Comparison of ENCODE assay signal across 8 cellular contexts in the genomic region with DNA sequence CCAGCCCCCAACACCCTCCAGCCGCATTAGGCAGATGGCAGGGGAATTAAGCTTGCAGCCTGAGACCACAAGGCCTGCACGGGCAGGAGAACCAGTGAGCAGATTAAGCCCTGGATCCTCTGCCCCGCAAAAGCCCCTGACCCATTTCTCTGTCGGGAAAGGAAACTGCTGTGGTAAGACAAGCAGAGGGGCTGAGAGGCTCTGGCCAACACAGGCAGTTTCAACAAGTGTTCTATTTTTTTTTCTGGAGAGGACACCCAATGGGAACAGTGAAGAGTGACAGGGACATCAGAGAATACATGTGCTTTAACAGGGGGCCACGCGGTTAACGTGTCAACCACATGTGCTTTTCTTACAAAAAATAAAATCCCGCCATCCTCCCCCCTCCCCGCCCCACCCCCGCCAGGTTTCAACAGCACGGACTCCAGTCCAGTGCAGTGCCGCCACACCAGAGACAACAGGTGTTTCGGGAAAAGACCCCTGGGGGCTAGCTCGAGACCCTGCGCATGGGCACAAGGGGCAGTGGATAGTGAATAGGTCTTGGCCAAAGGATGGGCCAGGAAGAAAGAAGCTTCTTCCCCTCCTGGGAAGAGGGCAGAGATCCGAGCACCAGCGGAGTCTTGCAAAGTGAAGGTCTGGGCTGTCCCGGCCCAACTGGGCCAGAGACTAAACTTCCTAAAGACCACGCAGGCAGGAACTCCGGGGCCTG. TPM values are rescaled to one million over a fixed set of nuclear protein-coding genes. Genes with fewer than 3 reads are reported as not detected.
DNase-seq lines count a peak whose midpoint lies in the region; ATAC-seq and TF ChIP-seq lines count a peak whose summit lies in the region.

No MANE protein-coding gene starts in this region.

- intact Hi-C loops in ascending aorta (cut with DNase I): loop anchor here (10.0 kb wide), 2 partner anchors 310 to 400 kb away; partner anchors contain the start of genes LIMD1 and SACM1L

- DNase-seq in NCI-H1092 treated with DMSO at 0.1 percent for 48 hours (lab: John Stamatoyannopoulos, UW) (peak; percentile 18), NCI-H1092 (lab: John Stamatoyannopoulos, UW) (no peak), RPMI8226 (peak; percentile 61), ascending aorta (ENCODE audit: low spot score in 2 of 2) (peak in 1 of 2 donors; percentile 64), iPS-NIHi11 (ENCODE audit: low spot score) (peak; percentile 46), NCI-H2081 treated with DMSO at 0.1 percent for 48 hours (lab: John Stamatoyannopoulos, UW) (no peak)
- DNase-seq in stimulated activated CD4-positive, alpha-beta T cell treated with anti-CD3 and anti-CD28 coated beads, Interleukin-12 subunit alpha, Interleukin-12 subunit beta, amount 100 ng/mL, for 4 hours: peak; percentile 15

- TF ChIP-seq CTCF in ascending aorta (IDR thresholded peaks at IDR 0.05): no peak

- H3K27me3 ChIP-seq in ascending aorta: no peaks in the 10 kb centered on the region

- no peaks in the 10 kb centered on the region for H3K9me3 ChIP-seq in ascending aorta

- H3K4me3 ChIP-seq in ascending aorta: peak overlapping the region; percentile 71 to 90

- peaks cover 16 to 51% of the 10 kb centered on the region in 2 donors for H3K4me1 ChIP-seq in ascending aorta

- peak; percentile 6 for ATAC-seq in HG02884 (IDR thresholded peaks at IDR 0.05; ENCODE audit: unreplicated experiment)

- no peaks in the 10 kb centered on the region for H3K36me3 ChIP-seq in ascending aorta

- peak overlapping the region; percentile 94 to 99 for H3K27ac ChIP-seq in ascending aorta

RNA-seq across cellular contexts. Expression of gene FYCO1, which starts 0.8 kb away (rescaled TPM):
- 56.2 TPM for total RNA-seq in ascending aorta

RNA-seq across cellular contexts. Expression of gene XCR1, which starts 32.5 kb away (rescaled TPM):
- not detected for total RNA-seq in ascending aorta

RNA-seq across cellular contexts. Expression of gene CXCR6, which starts 51.6 kb away (rescaled TPM):
- 2.1 TPM for total RNA-seq in ascending aorta

Comparison
In these comparisons a context has a peak if more than half of its experiments do, and no peak if none do; other contexts are left out.
1. DNase-seq: peak in NCI-H1092 treated with DMSO at 0.1 percent for 48 hours (single experiment), RPMI8226 (single experiment), iPS-NIHi11 (single experiment) and stimulated activated CD4-positive, alpha-beta T cell treated with anti-CD3 and anti-CD28 coated beads, Interleukin-12 subunit alpha, Interleukin-12 subunit beta, amount 100 ng/mL, for 4 hours (single experiment); none in NCI-H1092 (single experiment) and NCI-H2081 treated with DMSO at 0.1 percent for 48 hours (single experiment).